Comparison of ENCODE assay signal across 8 cellular contexts in the genomic region with DNA sequence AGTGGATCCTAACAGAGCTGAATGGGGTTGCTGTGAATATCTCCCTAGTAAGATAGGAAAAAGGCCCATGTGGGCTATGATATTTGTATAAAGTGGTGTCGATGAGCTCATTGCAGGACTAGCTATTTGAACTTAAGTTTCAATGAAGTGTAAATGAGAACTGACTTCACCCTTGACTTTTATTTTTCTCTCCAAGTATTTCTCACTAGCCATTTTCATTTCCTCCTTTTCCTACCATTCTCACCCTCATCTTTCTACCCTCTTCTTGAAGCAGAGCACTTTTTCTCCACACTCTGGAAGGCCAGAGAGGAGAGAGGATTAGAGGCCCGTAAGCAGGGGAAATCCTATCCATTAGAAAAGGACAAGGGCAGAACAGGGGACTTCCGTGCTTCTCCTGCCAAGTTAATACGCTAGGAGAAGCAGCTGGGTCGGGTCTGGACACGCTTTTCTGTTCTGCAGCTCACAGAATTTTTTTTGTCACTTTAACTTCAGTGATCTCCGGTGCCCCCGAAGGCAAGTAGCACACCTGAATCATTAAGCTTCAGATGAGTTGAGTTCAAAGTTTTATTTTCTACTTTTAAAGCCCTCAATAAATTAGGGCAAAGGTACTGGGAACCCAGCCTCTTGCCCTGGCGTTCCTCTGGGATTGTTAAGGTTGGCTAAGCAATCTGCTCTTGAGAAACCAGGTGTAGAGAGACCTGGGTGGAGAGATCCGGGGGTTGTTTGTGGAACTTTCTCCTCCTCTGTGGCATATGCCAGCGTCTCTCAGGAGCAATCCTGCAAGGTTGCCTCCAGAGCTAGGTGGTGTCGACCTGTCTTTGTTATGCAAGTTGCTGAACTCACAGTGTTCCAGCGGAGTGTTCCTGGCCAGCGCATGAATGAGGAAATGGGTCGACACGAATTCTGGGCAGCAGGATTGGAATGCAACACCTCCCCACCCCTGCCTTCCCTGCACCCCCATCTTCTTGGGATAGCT. TPM values are rescaled to one million over a fixed set of nuclear protein-coding genes. Genes with fewer than 3 reads are reported as not detected.
DNase-seq lines count a peak whose midpoint lies in the region; ATAC-seq lines count a peak whose summit lies in the region.

No MANE protein-coding gene starts in this region.

- peak; percentile 54 for ATAC-seq in GM21576 (IDR thresholded peaks at IDR 0.05; ENCODE audit: unreplicated experiment)

- H3K4me1 Mint-ChIP-seq in dendritic cell treated with granulocyte-macrophage colony-stimulating factor and Interleukin-4, amounts not matched to agents 40 ng/mL and 50 ng/mL, for 4 days (ENCODE audit: low read depth): peaks cover 31% of the 10 kb centered on the region

- no peaks in the 10 kb centered on the region for H3K27me3 Mint-ChIP-seq in dendritic cell treated with granulocyte-macrophage colony-stimulating factor and Interleukin-4, amounts not matched to agents 40 ng/mL and 50 ng/mL, for 4 days

- H3K9me3 ChIP-seq in Karpas-422 (ENCODE audit: low read length): no peaks in the 10 kb centered on the region
- no peaks in the 10 kb centered on the region for H3K9me3 ChIP-seq in mucosa of stomach (ENCODE audit: control insufficient read depth, low read length)

- peak overlapping the region; percentile 78; the same call in 1 of the 2 replicates for H2AFZ ChIP-seq in Karpas-422 (ENCODE audit: low read length)

- peak overlapping the region; percentile 71 for H3K4me2 ChIP-seq in Karpas-422 (ENCODE audit: low read depth, low read length, poor library complexity, severe bottlenecking)

- peak overlapping the region; percentile 81 for H3K27ac Mint-ChIP-seq in dendritic cell treated with granulocyte-macrophage colony-stimulating factor and Interleukin-4, amounts not matched to agents 40 ng/mL and 50 ng/mL, for 4 days

- DNase-seq in ELF-1 (ENCODE audit: low read depth, low spot score) (peak; percentile 79), Karpas-422 (no peak), dermis blood vessel endothelial cell (no peak), COR-L47 (lab: John Stamatoyannopoulos, UW) (no peak), NCI-H2227 treated with DMSO at 0.1 percent for 48 hours (lab: John Stamatoyannopoulos, UW) (no peak)

- no peak overlapping the region for H3K4me3 Mint-ChIP-seq in dendritic cell treated with granulocyte-macrophage colony-stimulating factor and Interleukin-4, amounts not matched to agents 40 ng/mL and 50 ng/mL, for 4 days

- no peak overlapping the region for H3K9ac ChIP-seq in Karpas-422 (ENCODE audit: low read length)
- peak overlapping the region; percentile 23 for H3K9ac ChIP-seq in mucosa of stomach (ENCODE audit: low read length)

- H3K27ac ChIP-seq in Karpas-422 (ENCODE audit: low read length): no peak overlapping the region

- no peaks in the 10 kb centered on the region for H3K36me3 Mint-ChIP-seq in dendritic cell treated with granulocyte-macrophage colony-stimulating factor and Interleukin-4, amounts not matched to agents 40 ng/mL and 50 ng/mL, for 4 days (ENCODE audit: low read depth)

- H3K9me3 Mint-ChIP-seq in dendritic cell treated with granulocyte-macrophage colony-stimulating factor and Interleukin-4, amounts not matched to agents 40 ng/mL and 50 ng/mL, for 4 days: no peaks in the 10 kb centered on the region

- no peaks in the 10 kb centered on the region for H3K36me3 ChIP-seq in Karpas-422 (ENCODE audit: insufficient read depth, low read length)
- H3K36me3 ChIP-seq in mucosa of stomach (ENCODE audit: control insufficient read depth, insufficient read depth, low read length): no peaks in the 10 kb centered on the region

- H3K4me3 ChIP-seq in Karpas-422 (ENCODE audit: low read length) (no peak overlapping the region), mucosa of stomach (ENCODE audit: low read length) (no peak overlapping the region)

- intact Hi-C loops in dendritic cell treated with granulocyte-macrophage colony-stimulating factor and Interleukin-4, amounts not matched to agents 40 ng/mL and 50 ng/mL, for 4 days (cut with micrococcal nuclease): loop anchor here (5.0 kb wide), 1 partner anchor 34 kb away; no protein-coding TSS in a partner anchor

- H3K27me3 ChIP-seq in Karpas-422 (ENCODE audit: low read length) (no peaks in the 10 kb centered on the region), mucosa of stomach (ENCODE audit: control insufficient read depth, insufficient read depth, low read length) (no peaks in the 10 kb centered on the region)

- no peaks in the 10 kb centered on the region for H3K79me2 ChIP-seq in Karpas-422 (ENCODE audit: low read length)

- H4K20me1 ChIP-seq in Karpas-422 (ENCODE audit: insufficient read depth, low read depth, low read length): no peaks in the 10 kb centered on the region

- H3K9me2 ChIP-seq in Karpas-422 (replicated peaks; ENCODE audit: insufficient read depth, low read length): no peaks in the 10 kb centered on the region

- H3K4me1 ChIP-seq in Karpas-422 (ENCODE audit: low read length) (peaks cover 20% of the 10 kb centered on the region), mucosa of stomach (ENCODE audit: control insufficient read depth, insufficient read depth, low read length) (peaks cover 29% of the 10 kb centered on the region)

RNA-seq across cellular contexts. Expression of gene ARID1B, which starts 56.2 kb away (rescaled TPM):
- 104 and 174 TPM in 2 replicates for total RNA-seq in Karpas-422 (2014; rRNA removed; shearing (Covaris generic); ENCODE audit: low replicate concordance)
- 37.8 and 45.9 TPM in 2 replicates for total RNA-seq in dermis blood vessel endothelial cell
